Comparison of ENCODE assay signal across 1 cellular context in genomic region chr10:51227897-51228713, GRCh38.
TF ChIP-seq lines count a peak whose summit lies in the region.

No MANE protein-coding gene starts in this region.

TF ChIP-seq in HEK293, 187 proteins besides CTCF, POLR2A, EP300 and RAD21 (continued from another document):
- TF ChIP-seq SETDB1 (IDR thresholded peaks at IDR 0.05; ENCODE audit: insufficient read length, low read length) (no peak), ZNF610 (tag by site-specific recombination; IDR thresholded peaks at IDR 0.05; ENCODE audit: borderline replicate concordance) (no peak), ZNF18 (tag by site-specific recombination; IDR thresholded peaks at IDR 0.05) (no peak), GLI4 (tag by site-specific recombination; IDR thresholded peaks at IDR 0.05) (no peak), ZNF335 (tag by site-specific recombination; conservative IDR thresholded peaks at IDR 0.05) (no peak), YY2 (tag by site-specific recombination; IDR thresholded peaks at IDR 0.05) (no peak), ZNF518A (tag by site-specific recombination; conservative IDR thresholded peaks at IDR 0.05; ENCODE audit: low read depth) (no peak), ZNF37A (tag by site-specific recombination; IDR thresholded peaks at IDR 0.05) (no peak), MZF1 (tag by site-specific recombination; IDR thresholded peaks at IDR 0.05; ENCODE audit: borderline replicate concordance) (no peak), ZNF600 (tag by site-specific recombination; IDR thresholded peaks at IDR 0.05) (no peak), KLF1 (tag by site-specific recombination; IDR thresholded peaks at IDR 0.05) (no peak), ZNF561 (tag by site-specific recombination; IDR thresholded peaks at IDR 0.05; ENCODE audit: borderline replicate concordance) (no peak), ZNF513 (tag by site-specific recombination; IDR thresholded peaks at IDR 0.05) (no peak), ZNF416 (tag by site-specific recombination; IDR thresholded peaks at IDR 0.05) (no peak), ZNF747 (tag by site-specific recombination; IDR thresholded peaks at IDR 0.05) (no peak)
- TF ChIP-seq, protein P1, sequence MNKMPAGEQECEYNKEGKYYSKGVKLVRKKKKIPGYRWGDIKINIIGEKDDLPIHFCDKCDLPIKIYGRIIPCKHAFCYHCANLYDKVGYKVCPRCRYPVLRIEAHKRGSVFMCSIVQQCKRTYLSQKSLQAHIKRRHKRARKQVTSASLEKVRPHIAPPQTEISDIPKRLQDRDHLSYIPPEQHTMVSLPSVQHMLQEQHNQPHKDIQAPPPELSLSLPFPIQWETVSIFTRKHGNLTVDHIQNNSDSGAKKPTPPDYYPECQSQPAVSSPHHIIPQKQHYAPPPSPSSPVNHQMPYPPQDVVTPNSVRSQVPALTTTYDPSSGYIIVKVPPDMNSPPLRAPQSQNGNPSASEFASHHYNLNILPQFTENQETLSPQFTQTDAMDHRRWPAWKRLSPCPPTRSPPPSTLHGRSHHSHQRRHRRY (tag by site-specific recombination; IDR thresholded peaks at IDR 0.05): no peak
- TF ChIP-seq, protein P2, sequence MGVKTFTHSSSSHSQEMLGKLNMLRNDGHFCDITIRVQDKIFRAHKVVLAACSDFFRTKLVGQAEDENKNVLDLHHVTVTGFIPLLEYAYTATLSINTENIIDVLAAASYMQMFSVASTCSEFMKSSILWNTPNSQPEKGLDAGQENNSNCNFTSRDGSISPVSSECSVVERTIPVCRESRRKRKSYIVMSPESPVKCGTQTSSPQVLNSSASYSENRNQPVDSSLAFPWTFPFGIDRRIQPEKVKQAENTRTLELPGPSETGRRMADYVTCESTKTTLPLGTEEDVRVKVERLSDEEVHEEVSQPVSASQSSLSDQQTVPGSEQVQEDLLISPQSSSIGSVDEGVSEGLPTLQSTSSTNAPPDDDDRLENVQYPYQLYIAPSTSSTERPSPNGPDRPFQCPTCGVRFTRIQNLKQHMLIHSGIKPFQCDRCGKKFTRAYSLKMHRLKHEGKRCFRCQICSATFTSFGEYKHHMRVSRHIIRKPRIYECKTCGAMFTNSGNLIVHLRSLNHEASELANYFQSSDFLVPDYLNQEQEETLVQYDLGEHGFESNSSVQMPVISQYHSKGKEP (tag by site-specific recombination; IDR thresholded peaks at IDR 0.05): peak; percentile 24; the same call in 1 of the 2 replicates
